1 cellular context compared by ENCODE assay signal in the genomic region with DNA sequence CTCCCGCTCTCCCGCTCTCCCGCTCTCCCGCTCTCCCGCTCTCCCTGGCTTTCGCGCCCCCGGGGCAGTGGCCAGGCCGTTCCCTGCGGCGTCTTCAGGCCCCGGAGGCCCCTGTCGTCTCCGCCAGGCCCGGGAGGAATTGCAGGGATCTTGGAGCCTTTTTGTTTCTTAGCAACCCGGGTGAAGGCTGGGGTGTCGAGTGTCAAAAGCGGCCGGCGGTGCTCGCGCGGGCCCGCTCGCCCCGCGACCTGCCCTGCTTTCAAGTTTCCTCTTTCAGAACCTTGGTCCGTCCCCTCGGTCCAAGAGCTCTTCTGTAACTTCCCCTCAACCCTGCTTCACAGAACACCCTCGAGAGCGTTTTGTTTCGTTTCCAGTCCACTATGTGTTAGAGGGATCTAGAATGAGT.
TF ChIP-seq lines count a peak whose summit lies in the region.

No MANE protein-coding gene starts in this region.

TF ChIP-seq in A549, 52 proteins besides CTCF, POLR2A, EP300 and RAD21 (continued from another document):
- TF ChIP-seq, protein P1, sequence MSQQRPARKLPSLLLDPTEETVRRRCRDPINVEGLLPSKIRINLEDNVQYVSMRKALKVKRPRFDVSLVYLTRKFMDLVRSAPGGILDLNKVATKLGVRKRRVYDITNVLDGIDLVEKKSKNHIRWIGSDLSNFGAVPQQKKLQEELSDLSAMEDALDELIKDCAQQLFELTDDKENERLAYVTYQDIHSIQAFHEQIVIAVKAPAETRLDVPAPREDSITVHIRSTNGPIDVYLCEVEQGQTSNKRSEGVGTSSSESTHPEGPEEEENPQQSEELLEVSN (IDR thresholded peaks at IDR 0.05; ENCODE audit: borderline replicate concordance, low read depth), result peak; percentile 46; the same call in 1 of the 2 replicates
